ENCODE assay signal across 9 cellular contexts in genomic region chr3:168250415-168250861, GRCh38.
DNase-seq lines count a peak whose midpoint lies in the region; ATAC-seq and TF ChIP-seq lines count a peak whose summit lies in the region.
"Had no signal": no experiment of that assay in that cellular context is flagged by ENCODE, and none has a peak within 500 bp of the region (broad histone marks: within the 10 kb centered on the region; RNA-seq: fewer than 3 reads in every experiment).

No MANE protein-coding gene starts in this region.

- H4K5ac ChIP-seq in IMR-90 (ENCODE audit: low read depth, low read length), result no peak overlapping the region

- no peak overlapping the region for H4K91ac ChIP-seq in IMR-90 (ENCODE audit: insufficient read depth, low read depth, low read length)

- TF ChIP-seq RAD21 in IMR-90 (IDR thresholded peaks at IDR 0.05; ENCODE audit: low read length), result no peak

- H3K27me3 Mint-ChIP-seq in CD8-positive, alpha-beta memory T cell, result peaks cover 27 to 49% of the 10 kb centered on the region in 2 donors
- peaks cover 46% of the 10 kb centered on the region for H3K27me3 Mint-ChIP-seq in dendritic cell treated with granulocyte-macrophage colony-stimulating factor and Interleukin-4, amounts not matched to agents 40 ng/mL and 50 ng/mL, for 4 days
- H3K27me3 Mint-ChIP-seq in natural killer cell treated with Interleukin-12 subunit alpha and Interleukin-12 subunit beta and Interleukin-15 and Interleukin-18, amount 100 ng/mL, for 72 hours, result peaks cover 25 to 63% of the 10 kb centered on the region in 2 donors

- intact Hi-C loops in IMR-90 (cut with micrococcal nuclease), result loop anchor here (2.0 kb wide), 2 partner anchors 90 to 174 kb away; no protein-coding TSS in a partner anchor
- intact Hi-C loops in dendritic cell treated with granulocyte-macrophage colony-stimulating factor and Interleukin-4, amounts not matched to agents 40 ng/mL and 50 ng/mL, for 4 days (cut with micrococcal nuclease), result no loop called here

- ATAC-seq in GM19395 (IDR thresholded peaks at IDR 0.05; ENCODE audit: unreplicated experiment), result peak; percentile 41
- no peak; the same call in 1 of the 2 replicates for ATAC-seq in IMR-90 (ENCODE audit: low read depth)
- ATAC-seq in natural killer cell treated with Interleukin-12 subunit alpha and Interleukin-12 subunit beta and Interleukin-15 and Interleukin-18, amount 100 ng/mL, for 72 hours, result no peak

- peak overlapping the region; percentile 60 for H3K23ac ChIP-seq in IMR-90 (ENCODE audit: low read depth, low read length)

- H3K27ac ChIP-seq in CD8-positive, alpha-beta memory T cell (ENCODE audit: low read depth, low read length), result no peak overlapping the region
- no peak overlapping the region for H3K27ac ChIP-seq in IMR-90 (ENCODE audit: insufficient read depth, low read length)

- H2BK20ac ChIP-seq in IMR-90 (ENCODE audit: low read depth, low read length), result 0 out of 2 replicates have a peak overlapping the region, but pooled peaks have one; percentile 6

- H3K79me1 ChIP-seq in IMR-90 (ENCODE audit: low read depth in 1 of 2, low read length in 2 of 2), result no peaks in the 10 kb centered on the region

- no peak overlapping the region for H4K8ac ChIP-seq in IMR-90 (ENCODE audit: low read depth in 2 of 2, low read length in 2 of 2)

- no peaks in the 10 kb centered on the region for H4K20me1 ChIP-seq in IMR-90 (ENCODE audit: insufficient read depth, low read length)

- H3K27ac Mint-ChIP-seq in CD8-positive, alpha-beta memory T cell, result peak overlapping the region in 1 of 8 donors; percentile 16
- no peak overlapping the region for H3K27ac Mint-ChIP-seq in dendritic cell treated with granulocyte-macrophage colony-stimulating factor and Interleukin-4, amounts not matched to agents 40 ng/mL and 50 ng/mL, for 4 days
- H3K27ac Mint-ChIP-seq in natural killer cell treated with Interleukin-12 subunit alpha and Interleukin-12 subunit beta and Interleukin-15 and Interleukin-18, amount 100 ng/mL, for 72 hours, result no peak overlapping the region

- H3K36me3 Mint-ChIP-seq in CD8-positive, alpha-beta memory T cell, result no peaks in the 10 kb centered on the region
- no peaks in the 10 kb centered on the region for H3K36me3 Mint-ChIP-seq in dendritic cell treated with granulocyte-macrophage colony-stimulating factor and Interleukin-4, amounts not matched to agents 40 ng/mL and 50 ng/mL, for 4 days (ENCODE audit: low read depth)
- H3K36me3 Mint-ChIP-seq in natural killer cell treated with Interleukin-12 subunit alpha and Interleukin-12 subunit beta and Interleukin-15 and Interleukin-18, amount 100 ng/mL, for 72 hours, result no peaks in the 10 kb centered on the region

- no peaks in the 10 kb centered on the region for H3K9me3 ChIP-seq in CD8-positive, alpha-beta memory T cell (ENCODE audit: low read length)
- peaks cover under 1% of the 10 kb centered on the region; the same call in 1 of the 2 replicates for H3K9me3 ChIP-seq in IMR-90 (ENCODE audit: control insufficient read depth, insufficient read depth, low read length)

- H3K4me2 ChIP-seq in IMR-90 (ENCODE audit: low read depth, low read length), result peak overlapping the region; percentile 81

- no peak overlapping the region; the same call in 1 of the 2 replicates for H3K14ac ChIP-seq in IMR-90 (replicated peaks; ENCODE audit: low read depth, low read length)

- no peaks in the 10 kb centered on the region for H3K4me1 ChIP-seq in CD8-positive, alpha-beta memory T cell (ENCODE audit: insufficient read depth, low read length)
- no peaks in the 10 kb centered on the region for H3K4me1 ChIP-seq in IMR-90 (ENCODE audit: control insufficient read depth, insufficient read depth, low read length)

- no peak overlapping the region for H3K4me3 ChIP-seq in CD8-positive, alpha-beta memory T cell (ENCODE audit: low read length)
- H3K4me3 ChIP-seq in IMR-90 (ENCODE audit: insufficient read depth, low read depth, low read length), result peak overlapping the region; percentile 69
- H3K4me3 ChIP-seq: K562 had no signal

- no peaks in the 10 kb centered on the region for H3K36me3 ChIP-seq in CD8-positive, alpha-beta memory T cell (ENCODE audit: insufficient read depth, low read length)
- H3K36me3 ChIP-seq in IMR-90 (ENCODE audit: control insufficient read depth, insufficient read depth, low read length), result no peaks in the 10 kb centered on the region

- no peak for TF ChIP-seq CTCF in IMR-90 (conservative IDR thresholded peaks at IDR 0.05; ENCODE audit: low read depth, low read length)

- no peak overlapping the region for H3K18ac ChIP-seq in IMR-90 (ENCODE audit: low read depth, low read length)

- peak overlapping the region in 4 of 7 donors; percentile 30 to 61 (median 41) for H3K4me3 Mint-ChIP-seq in CD8-positive, alpha-beta memory T cell
- H3K4me3 Mint-ChIP-seq in dendritic cell treated with granulocyte-macrophage colony-stimulating factor and Interleukin-4, amounts not matched to agents 40 ng/mL and 50 ng/mL, for 4 days, result peak overlapping the region; percentile 73
- H3K4me3 Mint-ChIP-seq in natural killer cell treated with Interleukin-12 subunit alpha and Interleukin-12 subunit beta and Interleukin-15 and Interleukin-18, amount 100 ng/mL, for 72 hours, result peak overlapping the region; percentile 57

- H3K4me1 Mint-ChIP-seq in CD8-positive, alpha-beta memory T cell, result peaks cover 6 to 14% (median 8%) of the 10 kb centered on the region in 3 donors
- peaks cover 21% of the 10 kb centered on the region for H3K4me1 Mint-ChIP-seq in dendritic cell treated with granulocyte-macrophage colony-stimulating factor and Interleukin-4, amounts not matched to agents 40 ng/mL and 50 ng/mL, for 4 days (ENCODE audit: low read depth)
- H3K4me1 Mint-ChIP-seq in natural killer cell treated with Interleukin-12 subunit alpha and Interleukin-12 subunit beta and Interleukin-15 and Interleukin-18, amount 100 ng/mL, for 72 hours (ENCODE audit: low read depth in 2 of 2), result peaks cover 6 to 7% of the 10 kb centered on the region in 2 donors

- no peak overlapping the region for H2BK15ac ChIP-seq in IMR-90 (ENCODE audit: low read depth, low read length)

- CTCF ChIA-PET in CD8-positive, alpha-beta memory T cell (lab: Charles Lee), result no interaction called here
- CTCF ChIA-PET in IMR-90 (lab: Yijun Ruan, JAX), result interaction anchor here (0.6 kb wide), 2 partner anchors 202 to 1323 kb away, joined by 3 read pairs; no protein-coding TSS in a partner anchor

- peak overlapping the region; percentile 96 for H2AFZ ChIP-seq in IMR-90 (replicated peaks; ENCODE audit: low read length, poor library complexity)

- 3% methylated on average over 5 of the region's 16 CpGs; no CpG with 5 or more reads in 1 of the 2 experiments for WGBS in IMR-90 (ENCODE audit: extremely low coverage in 2 of 2, insufficient read length in 1 of 2), 2 experiments

- no peaks in the 10 kb centered on the region for H3K27me3 ChIP-seq in CD8-positive, alpha-beta memory T cell (ENCODE audit: insufficient read depth, low read length, poor library complexity, severe bottlenecking)
- H3K27me3 ChIP-seq in IMR-90 (ENCODE audit: control insufficient read depth, insufficient read depth, low read length), result peaks cover 2% of the 10 kb centered on the region; the same call in 1 of the 2 replicates

- H2BK120ac ChIP-seq in IMR-90 (ENCODE audit: low read depth, low read length), result peak overlapping the region; percentile 42

- no peak for DNase-seq in CD8-positive, alpha-beta memory T cell
- DNase-seq in IMR-90 (peak; percentile 6), retina (no peak), NCI-H1048 (lab: John Stamatoyannopoulos, UW) (no peak)
- no peak for DNase-seq in natural killer cell treated with Interleukin-12 subunit alpha and Interleukin-12 subunit beta and Interleukin-15 and Interleukin-18, amount 100 ng/mL, for 72 hours (ENCODE audit: low spot score)
- no peak for DNase-seq in stimulated activated CD8-positive, alpha-beta memory T cell treated with anti-CD3 and anti-CD28 coated beads, Interleukin-4, amount 100 ng/mL, for 48 hours

- POLR2A ChIA-PET in CD8-positive, alpha-beta memory T cell (lab: Charles Lee), result no interaction called here
- POLR2A ChIA-PET in IMR-90 (lab: Charles Lee; ENCODE audit: unreplicated experiment), result no interaction called here

- dilution Hi-C loops in IMR-90 (cut with HindIII; ENCODE audit: low sequenced_read_pairs, unreplicated experiment), result no loop called here

- peaks cover 0 to 6% (median 0%) of the 10 kb centered on the region in 5 donors for H3K9me3 Mint-ChIP-seq in CD8-positive, alpha-beta memory T cell
- H3K9me3 Mint-ChIP-seq in dendritic cell treated with granulocyte-macrophage colony-stimulating factor and Interleukin-4, amounts not matched to agents 40 ng/mL and 50 ng/mL, for 4 days, result peaks cover 11% of the 10 kb centered on the region
- no peaks in the 10 kb centered on the region for H3K9me3 Mint-ChIP-seq in natural killer cell treated with Interleukin-12 subunit alpha and Interleukin-12 subunit beta and Interleukin-15 and Interleukin-18, amount 100 ng/mL, for 72 hours

- no TSS peak for BruUV-seq in IMR-90 (replicated peaks; lab: Mats Ljungman, UMichigan)

- no peak overlapping the region for H2AK5ac ChIP-seq in IMR-90 (ENCODE audit: low read depth, low read length)

- no peak overlapping the region; the same call in 1 of the 2 replicates for H3K4ac ChIP-seq in IMR-90 (ENCODE audit: low read depth, low read length)

- H3K9me1 ChIP-seq in IMR-90 (ENCODE audit: insufficient read depth, low read length), result no peaks in the 10 kb centered on the region

- H3K9ac ChIP-seq in IMR-90 (ENCODE audit: low read depth, low read length), result peak overlapping the region; percentile 59; the same call in 1 of the 2 replicates

- H2AK9ac ChIP-seq in IMR-90 (replicated peaks; ENCODE audit: low read depth, low read length, poor library complexity), result no peak overlapping the region

- in situ Hi-C loops in IMR-90 (cut with MboI; ENCODE audit: low sequenced_read_pairs), result no loop called here

- no peak for TF ChIP-seq POLR2A in IMR-90 (IDR thresholded peaks at IDR 0.05; ENCODE audit: low read depth, low read length)

- H2BK5ac ChIP-seq in IMR-90 (ENCODE audit: low read depth, low read length, poor library complexity, severe bottlenecking), result no peak overlapping the region

- H3K56ac ChIP-seq in IMR-90 (ENCODE audit: extremely low read depth, insufficient read depth, low read length), result no peak overlapping the region; the same call in 1 of the 2 replicates

TF ChIP-seq in IMR-90, 13 proteins besides CTCF, POLR2A, EP300 and RAD21 (continues in another document):
- no peak for TF ChIP-seq FOS (IDR thresholded peaks at IDR 0.05; ENCODE audit: low read depth, low read length)
- TF ChIP-seq MXI1 (IDR thresholded peaks at IDR 0.05; ENCODE audit: borderline replicate concordance, low read depth, low read length), result no peak
- no peak for TF ChIP-seq MAFK (IDR thresholded peaks at IDR 0.05; ENCODE audit: low read depth, low read length)
- TF ChIP-seq, protein P1, sequence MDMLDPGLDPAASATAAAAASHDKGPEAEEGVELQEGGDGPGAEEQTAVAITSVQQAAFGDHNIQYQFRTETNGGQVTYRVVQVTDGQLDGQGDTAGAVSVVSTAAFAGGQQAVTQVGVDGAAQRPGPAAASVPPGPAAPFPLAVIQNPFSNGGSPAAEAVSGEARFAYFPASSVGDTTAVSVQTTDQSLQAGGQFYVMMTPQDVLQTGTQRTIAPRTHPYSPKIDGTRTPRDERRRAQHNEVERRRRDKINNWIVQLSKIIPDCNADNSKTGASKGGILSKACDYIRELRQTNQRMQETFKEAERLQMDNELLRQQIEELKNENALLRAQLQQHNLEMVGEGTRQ (IDR thresholded peaks at IDR 0.05; ENCODE audit: low read depth, low read length), result no peak
- no peak for TF ChIP-seq CHD1 (IDR thresholded peaks at IDR 0.05; ENCODE audit: low read depth, low read length)
